In genomic region chr9:33151007-33151557, GRCh38 we compare ENCODE assay signal across 8 cellular contexts. TPM values are rescaled to one million over a fixed set of nuclear protein-coding genes. Genes with fewer than 3 reads are reported as not detected.
A peak's percentile ranks its signal among the peaks of the same experiment; 100 is the strongest.
DNase-seq lines count a peak whose midpoint lies in the region; ATAC-seq, FAIRE-seq and TF ChIP-seq lines count a peak whose summit lies in the region.

No MANE protein-coding gene starts in this region.

- H3K9me3 ChIP-seq in CD4-positive, alpha-beta T cell (ENCODE audit: control insufficient read depth, low read length), result no peaks in the 10 kb centered on the region
- H3K9me3 ChIP-seq in Loucy (ENCODE audit: insufficient read depth, low read depth, low read length), result no peaks in the 10 kb centered on the region
- no peaks in the 10 kb centered on the region for H3K9me3 ChIP-seq in GM12878 (replicated peaks; ENCODE audit: control insufficient read depth, insufficient read depth, low read length)
- no peaks in the 10 kb centered on the region for H3K9me3 ChIP-seq in liver (ENCODE audit: control insufficient read depth in 4 of 4, low read length in 3 of 4)
- H3K9me3 ChIP-seq in upper lobe of left lung, result no peaks in the 10 kb centered on the region

- peaks cover 87% of the 10 kb centered on the region for H3K4me1 Mint-ChIP-seq in CD4-positive, alpha-beta T cell (ENCODE audit: low read depth)

- H3K4me2 ChIP-seq in Loucy (ENCODE audit: low read depth, low read length, poor library complexity, severe bottlenecking) (no peak overlapping the region), GM12878 (ENCODE audit: control insufficient read depth, insufficient read depth) (no peak overlapping the region)

- CTCF ChIA-PET in CD4-positive, alpha-beta T cell (lab: Charles Lee), result interaction anchor here (1.1 to 1.9 kb wide), 2 partner anchors 11 to 24 kb away, joined by 3 to 7 read pairs; no protein-coding TSS in a partner anchor
- CTCF ChIA-PET in GM12878 (lab: Yijun Ruan, JAX), result interaction anchor here (0.6 to 5.3 kb wide), 11 partner anchors 10 to 131 kb away, joined by 3 to 39 read pairs (median 3); no protein-coding TSS in a partner anchor

- RAD21 ChIA-PET in GM12878 (lab: Charles Lee; ENCODE audit: unreplicated experiment), result interaction anchor here (0.8 to 3.5 kb wide), 9 partner anchors 8 to 75 kb away, joined by 3 to 23 read pairs (median 6); partner anchors contain the start of gene B4GALT1

- no peak overlapping the region for H3K4me3 Mint-ChIP-seq in CD4-positive, alpha-beta T cell

- no peak for FAIRE-seq in GM12878 (lab: Jason Lieb, UNC)

- TF ChIP-seq EP300 in GM12878 (IDR thresholded peaks at IDR 0.05; ENCODE audit: borderline replicate concordance in 1 of 2, control insufficient read depth in 1 of 2, low read depth in 2 of 2, low read length in 2 of 2) (no peak), upper lobe of left lung (IDR thresholded peaks at IDR 0.05) (no peak)

- 62% methylated on average over 5 of the region's 5 CpGs for WGBS in GM12878 (ENCODE audit: insufficient coverage, insufficient replicate concordance, low lambda C conversion rate, missing lambda C conversion rate)
- WGBS in liver, result 48% methylated on average over 5 of the region's 5 CpGs
- whole genome bisulfite sequencing in upper lobe of left lung, 2 donors, result 23 to 25% methylated on average over 5 of the region's 5 CpGs

- ATAC-seq in CD4-positive, alpha-beta T cell (ENCODE audit: poor library complexity), result no peak
- ATAC-seq in GM12878 (no peak), upper lobe of left lung (ENCODE audit: low FRiP score in 2 of 2) (peak; percentile 54 to 91), HG03097 (IDR thresholded peaks at IDR 0.05; ENCODE audit: low FRiP score, unreplicated experiment) (no peak), HG02763 (IDR thresholded peaks at IDR 0.05; ENCODE audit: unreplicated experiment) (no peak)

- H2AFZ ChIP-seq in Loucy (ENCODE audit: low read length) (no peak overlapping the region), GM12878 (ENCODE audit: control insufficient read depth, low read depth, low read length) (no peak overlapping the region)

- H3K27me3 Mint-ChIP-seq in CD4-positive, alpha-beta T cell, result no peaks in the 10 kb centered on the region

- no peaks in the 10 kb centered on the region for H3F3A ChIP-seq in Loucy (ENCODE audit: low read depth)

- H3K9me3 Mint-ChIP-seq in CD4-positive, alpha-beta T cell, result peaks cover 5% of the 10 kb centered on the region

- H3K4me1 ChIP-seq in Loucy (ENCODE audit: insufficient read depth, low read length, poor library complexity, severe bottlenecking), result peaks cover 39% of the 10 kb centered on the region
- peaks cover 54% of the 10 kb centered on the region for H3K4me1 ChIP-seq in GM12878 (ENCODE audit: control insufficient read depth, insufficient read depth, low read length)
- H3K4me1 ChIP-seq in liver (ENCODE audit: control insufficient read depth in 4 of 4, insufficient read depth in 4 of 4, low read length in 3 of 4), result peaks cover 18 to 62% (median 27%) of the 10 kb centered on the region in 4 donors
- peaks cover 74 to 90% (median 81%) of the 10 kb centered on the region in 4 donors for H3K4me1 ChIP-seq in upper lobe of left lung

- H3K36me3 ChIP-seq in Loucy (ENCODE audit: insufficient read depth, low read length) (no peaks in the 10 kb centered on the region), GM12878 (ENCODE audit: control insufficient read depth in 2 of 2, insufficient read depth in 2 of 2, low read length in 1 of 2) (peaks cover 3% of the 10 kb centered on the region in 2 experiments; a peak in 3 of 4 replicates), liver (ENCODE audit: control insufficient read depth in 4 of 4, insufficient read depth in 3 of 4, low read depth in 1 of 4, low read length in 3 of 4) (peaks cover 0 to 2% (median 0%) of the 10 kb centered on the region in 4 donors), upper lobe of left lung (no peaks in the 10 kb centered on the region)

- no peak for DNase-seq in CD4-positive, alpha-beta T cell
- no peak for DNase-seq in GM12878 (ENCODE audit: low read depth, low spot score)
- DNase-seq in upper lobe of left lung, result peak in 1 of 2 donors; percentile 71
- no peak for DNase-seq in stimulated activated CD4-positive, alpha-beta T cell treated with anti-CD3 and anti-CD28 coated beads, Interleukin-2, amount 100 ng/mL, for 24 hours

- H3K9ac ChIP-seq in Loucy (ENCODE audit: low read depth, low read length, poor library complexity, severe bottlenecking) (peak overlapping the region; percentile 21), GM12878 (ENCODE audit: control insufficient read depth, insufficient read depth, low read length) (no peak overlapping the region), liver (ENCODE audit: low read depth in 1 of 2, low read length in 2 of 2) (no peak overlapping the region)

- TF ChIP-seq RAD21 in GM12878 (IDR thresholded peaks at IDR 0.05; ENCODE audit: insufficient read depth, low read depth, low read length) (no peak), liver (IDR thresholded peaks at IDR 0.05) (peak in 1 of 2 donors; percentile 13)

- H3K27ac Mint-ChIP-seq in CD4-positive, alpha-beta T cell, result peak overlapping the region; percentile 31

- H3K27me3 ChIP-seq in CD4-positive, alpha-beta T cell (ENCODE audit: control insufficient read depth, insufficient read depth, low read length), result no peaks in the 10 kb centered on the region
- no peaks in the 10 kb centered on the region for H3K27me3 ChIP-seq in Loucy (ENCODE audit: insufficient read depth, low read length, poor library complexity, severe bottlenecking)
- no peaks in the 10 kb centered on the region for H3K27me3 ChIP-seq in GM12878 (replicated peaks in 1 of 2; ENCODE audit: control insufficient read depth in 2 of 2, insufficient read depth in 2 of 2, low read length in 1 of 2)
- H3K27me3 ChIP-seq in liver (ENCODE audit: control insufficient read depth in 4 of 4, insufficient read depth in 4 of 4, low read length in 3 of 4), result no peaks in the 10 kb centered on the region
- no peaks in the 10 kb centered on the region for H3K27me3 ChIP-seq in upper lobe of left lung

- peaks cover 76% of the 10 kb centered on the region for H3K79me2 ChIP-seq in Loucy (ENCODE audit: insufficient read depth, low read length)
- H3K79me2 ChIP-seq in GM12878 (ENCODE audit: control insufficient read depth, insufficient read depth, low read length), result peaks cover 97% of the 10 kb centered on the region

- SMC1A ChIA-PET in GM12878 (lab: Charles Lee; ENCODE audit: uncharacterized antibody, unreplicated experiment), result interaction anchor here (0.8 to 3.7 kb wide), 10 partner anchors 8 to 70 kb away, joined by 3 to 43 read pairs (median 3); no protein-coding TSS in a partner anchor

- H3K4me3 ChIP-seq in Loucy (ENCODE audit: low read length, poor library complexity, severe bottlenecking), result no peak overlapping the region
- H3K4me3 ChIP-seq in GM12878, result no peak overlapping the region
- no peak overlapping the region for H3K4me3 ChIP-seq in liver (ENCODE audit: low read depth in 1 of 3, low read length in 3 of 3)
- H3K4me3 ChIP-seq in upper lobe of left lung, result no peak overlapping the region

- POLR2A ChIA-PET in CD4-positive, alpha-beta T cell (lab: Charles Lee), result interaction anchor here (1.2 to 2.2 kb wide), 6 partner anchors 8 to 126 kb away, joined by 3 to 13 read pairs (median 4); partner anchors contain the start of genes B4GALT1 and DNAJA1
- POLR2A ChIA-PET in GM12878 (lab: Charles Lee), result interaction anchor here (0.5 to 4.0 kb wide), 7 partner anchors 8 to 1001 kb away, joined by 3 to 39 read pairs (median 6); partner anchors contain the start of gene B4GALT1

- intact Hi-C loops in CD4-positive, alpha-beta T cell (cut with DNase I, micrococcal nuclease), result no loop called here
- intact Hi-C loops in GM12878 (cut with micrococcal nuclease; ENCODE audit: unreplicated experiment), result no loop called here

- TF ChIP-seq CTCF in CD4-positive, alpha-beta T cell (IDR thresholded peaks at IDR 0.05), result no peak
- TF ChIP-seq CTCF in Loucy (conservative IDR thresholded peaks at IDR 0.05; ENCODE audit: low read length), result no peak
- no peak for TF ChIP-seq CTCF in GM12878 (IDR thresholded peaks at IDR 0.05 in 2 of 3, conservative IDR thresholded peaks at IDR 0.05 in 1 of 3; ENCODE audit: control insufficient read depth in 2 of 3, extremely low read depth in 1 of 3, insufficient read depth in 1 of 3, low read depth in 3 of 3, low read length in 3 of 3)
- no peak for TF ChIP-seq CTCF in liver (IDR thresholded peaks at IDR 0.05; ENCODE audit: low read depth, low read length, missing input control)
- TF ChIP-seq CTCF in upper lobe of left lung (IDR thresholded peaks at IDR 0.05), result no peak

- no peak for TF ChIP-seq POLR2A in GM12878 (IDR thresholded peaks at IDR 0.05; ENCODE audit: low read depth, low read length)
- TF ChIP-seq POLR2A in upper lobe of left lung (IDR thresholded peaks at IDR 0.05), result no peak

- no TSS peak for BruUV-seq in GM12878 (replicated peaks; lab: Mats Ljungman, UMichigan)

- in situ Hi-C loops in GM12878 (cut with MboI), result no loop called here

- H4K20me1 ChIP-seq in Loucy (ENCODE audit: insufficient read depth, low read length, poor library complexity, severe bottlenecking) (no peaks in the 10 kb centered on the region), GM12878 (ENCODE audit: control insufficient read depth, insufficient read depth) (no peaks in the 10 kb centered on the region)

- H3K9me2 ChIP-seq in Loucy (replicated peaks; ENCODE audit: low read depth, low read length), result no peaks in the 10 kb centered on the region

- H3K36me3 Mint-ChIP-seq in CD4-positive, alpha-beta T cell (ENCODE audit: low read depth), result peaks cover 5% of the 10 kb centered on the region

- H3K27ac ChIP-seq in CD4-positive, alpha-beta T cell (ENCODE audit: low read depth, low read length), result no peak overlapping the region
- H3K27ac ChIP-seq in GM12878 (ENCODE audit: control insufficient read depth, insufficient read depth) (0 out of 2 replicates have a peak overlapping the region, but pooled peaks have one; percentile 20), liver (ENCODE audit: low read depth in 1 of 2, low read length in 2 of 2) (peak overlapping the region; percentile 14 to 44), upper lobe of left lung (peak overlapping the region; percentile 66 to 82 (median 74))

RNA-seq across cellular contexts. Expression of gene B4GALT1, which starts 16.1 kb away (rescaled TPM):
- 10 to 100 TPM; 74.7 to 77.0 TPM for total RNA-seq in CD4-positive, alpha-beta T cell
- 47.6 and 51.1 TPM in 2 replicates for total RNA-seq in GM12878 (2013; cell fraction: nucleolus; rRNA removed)
- total RNA-seq in GM12878 (2014; rRNA removed) (23.4 and 24.2 TPM in 2 replicates), GM12878 (2014; rRNA removed; fragmentation: Illumina TruSeq; extraction: Trizol) (12.7 and 15.3 TPM in 2 replicates), GM12878 (2021) (77.5 and 79.0 TPM in 2 replicates), liver (10 to 100 TPM; 27.3 to 58.1 TPM), upper lobe of left lung (10 to 100 TPM; 26.2 to 83.3 (median 70.8) TPM)
- polyA plus RNA-seq in GM12878 (2011; ENCODE audit: low read depth), result 50.1 TPM
- polyA plus RNA-seq in GM12878 (2011; rRNA removed) (29.6 and 36.5 TPM in 2 replicates), GM12878 (2014; fragmentation: Illumina TruSeq; extraction: Trizol) (66.7 and 68.8 TPM in 2 replicates), GM12878 (2014; fragmentation: Nextera tagmentation; extraction: Ambion mirVana) (10 to 100 TPM; 22.4 to 23.3 TPM), GM12878 (2014; rRNA removed) (42.6 and 45.5 TPM in 2 replicates), GM12878 (2016; fragmentation: Nextera tagmentation; extraction: Ambion mirVana) (10 to 100 TPM; 50.2 to 50.8 TPM), liver (10 to 100 TPM; 25.9 to 59.8 TPM)
- 36.7 and 49.7 TPM in 2 replicates for polyA plus RNA-seq in GM12878 (2011; cell fraction: cytosol; rRNA removed)
- 16.8 and 18.8 TPM in 2 replicates for polyA plus RNA-seq in GM12878 (2011; cell fraction: nucleus; rRNA removed)
- polyA plus RNA-seq in GM12878 (2012), result 58.2 and 65.9 TPM in 2 replicates
- polyA minus RNA-seq in GM12878 (2011; rRNA and poly(A)+ RNA removed), result 48.3 and 58.3 TPM in 2 replicates
- polyA minus RNA-seq in GM12878 (2011; cell fraction: cytosol; rRNA and poly(A)+ RNA removed), result 25.8 and 27.2 TPM in 2 replicates
- polyA minus RNA-seq in GM12878 (2011; cell fraction: nucleus; rRNA and poly(A)+ RNA removed), result 10.3 and 16.8 TPM in 2 replicates

Comparison
In these comparisons a context has a peak if more than half of its experiments do, and no peak if none do; other contexts are left out.
1. ATAC-seq: peak in upper lobe of left lung (2 of 2); none in CD4-positive, alpha-beta T cell (single experiment), GM12878 (single experiment), HG03097 (single experiment) and HG02763 (single experiment).